8 cellular contexts compared by ENCODE assay signal in the genomic region with DNA sequence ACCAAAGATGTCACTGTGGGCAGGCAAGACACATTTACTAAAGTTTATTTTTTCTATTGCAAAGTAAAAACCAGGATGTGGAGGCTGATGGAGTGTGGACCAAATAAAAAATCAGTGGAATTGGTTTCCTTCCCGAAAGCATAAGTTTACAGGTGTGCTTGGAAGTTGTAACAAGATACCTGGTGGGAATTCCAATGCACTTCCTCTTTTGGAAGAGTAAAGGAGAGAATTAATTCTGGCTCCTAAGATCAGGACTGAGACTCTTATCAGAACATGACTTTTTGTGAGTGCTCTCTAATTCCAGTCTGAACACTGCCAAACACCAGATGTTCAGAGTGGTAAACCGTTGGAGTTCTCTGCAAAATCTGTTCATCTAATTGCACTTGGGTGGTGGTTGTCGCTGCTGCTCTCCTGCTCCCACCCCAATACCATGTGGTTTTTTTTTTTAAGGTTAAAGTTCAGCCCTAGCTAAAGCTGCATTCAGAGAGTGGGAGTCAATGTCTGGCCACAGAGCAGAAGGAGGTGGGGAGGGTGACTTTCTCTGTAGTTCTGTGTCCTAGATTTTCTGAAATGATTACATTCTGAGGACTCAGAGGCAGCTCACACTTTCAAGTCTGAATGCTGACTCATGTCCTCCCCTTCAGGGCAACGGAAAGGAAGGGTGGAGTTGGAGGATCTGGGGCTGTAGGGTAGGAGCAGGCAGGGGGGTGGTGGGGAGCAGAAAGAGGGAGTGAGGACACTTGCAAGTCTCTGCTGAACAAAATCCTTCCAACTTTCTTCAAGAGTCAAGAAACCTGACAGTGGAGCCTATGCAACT.
DNase-seq lines count a peak whose midpoint lies in the region; ATAC-seq, FAIRE-seq and TF ChIP-seq lines count a peak whose summit lies in the region.

No MANE protein-coding gene starts in this region.

- no peaks in the 10 kb centered on the region for H3K9me1 ChIP-seq in K562 (ENCODE audit: control insufficient read depth, insufficient read depth, low read length)

- no peaks in the 10 kb centered on the region for H3K36me3 ChIP-seq in K562 (ENCODE audit: control insufficient read depth, insufficient read depth, low read length)

- no peak overlapping the region for H3K4me3 ChIP-seq in K562

- DNase-seq in activated T-cell treated with anti-CD3 and anti-CD28 coated beads for 24 hours (ENCODE audit: low read depth) (peak; percentile 43), RPMI8226 (peak; percentile 79), K562 (ENCODE audit: extremely low read depth in 1 of 4, low spot score in 3 of 4) (peak; percentile 82 to 96 (median 86)), COR-L47 (lab: John Stamatoyannopoulos, UW) (no peak), NCI-H2107 (lab: John Stamatoyannopoulos, UW) (no peak)
- no peak for DNase-seq in activated T-cell treated with anti-CD3 and anti-CD28 coated beads, Interleukin-2, amount 50 U/mL, for 1 hour
- DNase-seq in natural killer cell treated with Interleukin-12 subunit alpha and Interleukin-12 subunit beta and Interleukin-15 and Interleukin-18, amount 100 ng/mL, for 72 hours (ENCODE audit: low spot score) = no peak

- no peak for TF ChIP-seq CTCF in K562 (IDR thresholded peaks at IDR 0.05 in 2 of 3, conservative IDR thresholded peaks at IDR 0.05 in 1 of 3; ENCODE audit: insufficient read depth in 2 of 3, low read depth in 1 of 3, low read length in 3 of 3)

- TF ChIP-seq POLR2A in K562 (conservative IDR thresholded peaks at IDR 0.05) = peak; percentile 67

- no peaks in the 10 kb centered on the region for H3K27me3 ChIP-seq in K562 (ENCODE audit: control insufficient read depth in 2 of 2, insufficient read depth in 2 of 2, low read length in 2 of 2)

- peak overlapping the region; percentile 61 to 66 for H3K27ac Mint-ChIP-seq in natural killer cell treated with Interleukin-12 subunit alpha and Interleukin-12 subunit beta and Interleukin-15 and Interleukin-18, amount 100 ng/mL, for 72 hours

- peak; percentile 96 for FAIRE-seq in K562 (lab: Jason Lieb, UNC)

- peak overlapping the region; percentile 73 for H3K4me3 Mint-ChIP-seq in natural killer cell treated with Interleukin-12 subunit alpha and Interleukin-12 subunit beta and Interleukin-15 and Interleukin-18, amount 100 ng/mL, for 72 hours

- peak overlapping the region; percentile 86 for H3K27ac ChIP-seq in K562 (ENCODE audit: extremely low read depth, low read depth, low read length)

- 3% methylated on average over 4 of the region's 4 CpGs for WGBS in K562 (ENCODE audit: insufficient coverage, low coverage, missing lambda C conversion rate)

- intact Hi-C loops in K562 (cut with micrococcal nuclease) = loop anchor here (10.0 kb wide), 1 partner anchor 504 kb away; no protein-coding TSS in a partner anchor

- peaks cover 33 to 42% of the 10 kb centered on the region in 2 donors for H3K4me1 Mint-ChIP-seq in natural killer cell treated with Interleukin-12 subunit alpha and Interleukin-12 subunit beta and Interleukin-15 and Interleukin-18, amount 100 ng/mL, for 72 hours (ENCODE audit: low read depth in 2 of 2)

- no peaks in the 10 kb centered on the region for H3K36me3 Mint-ChIP-seq in natural killer cell treated with Interleukin-12 subunit alpha and Interleukin-12 subunit beta and Interleukin-15 and Interleukin-18, amount 100 ng/mL, for 72 hours

- peak overlapping the region; percentile 48 for H2AFZ ChIP-seq in K562 (ENCODE audit: low read depth, low read length)

- H3K27me3 Mint-ChIP-seq in natural killer cell treated with Interleukin-12 subunit alpha and Interleukin-12 subunit beta and Interleukin-15 and Interleukin-18, amount 100 ng/mL, for 72 hours = no peaks in the 10 kb centered on the region

- no peaks in the 10 kb centered on the region for H4K20me1 ChIP-seq in K562 (replicated peaks; ENCODE audit: control insufficient read depth, insufficient read depth, low read length)

- CTCF ChIA-PET in K562 (lab: Yijun Ruan, JAX; ENCODE audit: low intra/inter-chr PET ratio) = no interaction called here

- POLR2A ChIA-PET in K562 (lab: Yijun Ruan, JAX) = interaction anchor here (0.8 to 1.0 kb wide), 2 partner anchors 31 to 180 kb away, joined by 3 read pairs; no protein-coding TSS in a partner anchor

- no peak; a peak in 1 of 4 replicates for TF ChIP-seq RAD21 in K562 (CRISPR knock-in tag; conservative IDR thresholded peaks at IDR 0.05 in 1 of 2, IDR thresholded peaks at IDR 0.05 in 1 of 2)

- H3K9me3 Mint-ChIP-seq in natural killer cell treated with Interleukin-12 subunit alpha and Interleukin-12 subunit beta and Interleukin-15 and Interleukin-18, amount 100 ng/mL, for 72 hours = no peaks in the 10 kb centered on the region

- in situ Hi-C loops in K562 (cut with MboI) = no loop called here

- peak overlapping the region in 1 of 2 experiments; percentile 56; a peak in 2 of 4 replicates for H3K9ac ChIP-seq in K562 (ENCODE audit: insufficient read depth in 1 of 2, low read depth in 2 of 2, low read length in 2 of 2)

- no peaks in the 10 kb centered on the region for H3K79me2 ChIP-seq in K562 (ENCODE audit: control insufficient read depth, insufficient read depth, low read length)

- peak; percentile 88 for TF ChIP-seq EP300 in K562 (IDR thresholded peaks at IDR 0.05; ENCODE audit: low read length)

- ATAC-seq in HG03135 (IDR thresholded peaks at IDR 0.05; ENCODE audit: unreplicated experiment) (peak; percentile 62), K562 (peak; percentile 95)
- peak; percentile 83 to 92 for ATAC-seq in natural killer cell treated with Interleukin-12 subunit alpha and Interleukin-12 subunit beta and Interleukin-15 and Interleukin-18, amount 100 ng/mL, for 72 hours

- peak overlapping the region; percentile 36 for H3K4me2 ChIP-seq in K562 (ENCODE audit: insufficient read depth, low read length)

- no peaks in the 10 kb centered on the region for H3K9me3 ChIP-seq in K562 (replicated peaks; ENCODE audit: control insufficient read depth, insufficient read depth, low read depth, low read length)

- H3K4me1 ChIP-seq in K562 (replicated peaks in 1 of 2; ENCODE audit: control insufficient read depth in 2 of 2, insufficient read depth in 2 of 2, low read length in 2 of 2) = peaks cover 23 to 70% of the 10 kb centered on the region in 2 experiments

- no TSS peak for BruUV-seq in K562 (replicated peaks; lab: Mats Ljungman, UMichigan)

TF ChIP-seq in K562, 482 proteins besides CTCF, POLR2A, EP300 and RAD21 (continues in another document):
- TF ChIP-seq, protein P1, sequence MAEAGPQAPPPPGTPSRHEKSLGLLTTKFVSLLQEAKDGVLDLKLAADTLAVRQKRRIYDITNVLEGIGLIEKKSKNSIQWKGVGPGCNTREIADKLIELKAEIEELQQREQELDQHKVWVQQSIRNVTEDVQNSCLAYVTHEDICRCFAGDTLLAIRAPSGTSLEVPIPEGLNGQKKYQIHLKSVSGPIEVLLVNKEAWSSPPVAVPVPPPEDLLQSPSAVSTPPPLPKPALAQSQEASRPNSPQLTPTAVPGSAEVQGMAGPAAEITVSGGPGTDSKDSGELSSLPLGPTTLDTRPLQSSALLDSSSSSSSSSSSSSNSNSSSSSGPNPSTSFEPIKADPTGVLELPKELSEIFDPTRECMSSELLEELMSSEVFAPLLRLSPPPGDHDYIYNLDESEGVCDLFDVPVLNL (CRISPR knock-in tag; IDR thresholded peaks at IDR 0.05; ENCODE audit: low read depth) = no peak
- TF ChIP-seq ZNF217 (CRISPR knock-in tag; IDR thresholded peaks at IDR 0.05) = no peak
- no peak for TF ChIP-seq MCM3 (IDR thresholded peaks at IDR 0.05)
- TF ChIP-seq ZNF23 (CRISPR knock-in tag; IDR thresholded peaks at IDR 0.05) = no peak
- no peak for TF ChIP-seq SAFB2 (IDR thresholded peaks at IDR 0.05; ENCODE audit: borderline replicate concordance, low read depth, low read length, severe bottlenecking)
- TF ChIP-seq GATAD2A (IDR thresholded peaks at IDR 0.05) = no peak; the same call in 1 of the 2 replicates
- no peak for TF ChIP-seq RB1 (IDR thresholded peaks at IDR 0.05; ENCODE audit: low read depth)
- no peak for TF ChIP-seq XRCC5 (IDR thresholded peaks at IDR 0.05; ENCODE audit: low read depth, low read length)
- TF ChIP-seq, protein P2, sequence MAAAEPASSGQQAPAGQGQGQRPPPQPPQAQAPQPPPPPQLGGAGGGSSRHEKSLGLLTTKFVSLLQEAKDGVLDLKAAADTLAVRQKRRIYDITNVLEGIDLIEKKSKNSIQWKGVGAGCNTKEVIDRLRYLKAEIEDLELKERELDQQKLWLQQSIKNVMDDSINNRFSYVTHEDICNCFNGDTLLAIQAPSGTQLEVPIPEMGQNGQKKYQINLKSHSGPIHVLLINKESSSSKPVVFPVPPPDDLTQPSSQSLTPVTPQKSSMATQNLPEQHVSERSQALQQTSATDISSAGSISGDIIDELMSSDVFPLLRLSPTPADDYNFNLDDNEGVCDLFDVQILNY (CRISPR knock-in tag; IDR thresholded peaks at IDR 0.05) = no peak
- peak in 1 of 2 experiments; percentile 76; a peak in 2 of 4 replicates for TF ChIP-seq TEAD1 (CRISPR knock-in tag; IDR thresholded peaks at IDR 0.05)
- TF ChIP-seq LEF1 (IDR thresholded peaks at IDR 0.05) = peak; percentile 93
- TF ChIP-seq, protein P3, sequence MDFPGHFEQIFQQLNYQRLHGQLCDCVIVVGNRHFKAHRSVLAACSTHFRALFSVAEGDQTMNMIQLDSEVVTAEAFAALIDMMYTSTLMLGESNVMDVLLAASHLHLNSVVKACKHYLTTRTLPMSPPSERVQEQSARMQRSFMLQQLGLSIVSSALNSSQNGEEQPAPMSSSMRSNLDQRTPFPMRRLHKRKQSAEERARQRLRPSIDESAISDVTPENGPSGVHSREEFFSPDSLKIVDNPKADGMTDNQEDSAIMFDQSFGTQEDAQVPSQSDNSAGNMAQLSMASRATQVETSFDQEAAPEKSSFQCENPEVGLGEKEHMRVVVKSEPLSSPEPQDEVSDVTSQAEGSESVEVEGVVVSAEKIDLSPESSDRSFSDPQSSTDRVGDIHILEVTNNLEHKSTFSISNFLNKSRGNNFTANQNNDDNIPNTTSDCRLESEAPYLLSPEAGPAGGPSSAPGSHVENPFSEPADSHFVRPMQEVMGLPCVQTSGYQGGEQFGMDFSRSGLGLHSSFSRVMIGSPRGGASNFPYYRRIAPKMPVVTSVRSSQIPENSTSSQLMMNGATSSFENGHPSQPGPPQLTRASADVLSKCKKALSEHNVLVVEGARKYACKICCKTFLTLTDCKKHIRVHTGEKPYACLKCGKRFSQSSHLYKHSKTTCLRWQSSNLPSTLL (IDR thresholded peaks at IDR 0.05) = no peak
- no peak for TF ChIP-seq TBP (optimal IDR thresholded peaks at IDR 0.05; ENCODE audit: low read depth, low read length)
- TF ChIP-seq TEAD2 (tag; IDR thresholded peaks at IDR 0.05) = peak; percentile 69; the same call in 1 of the 2 replicates
- TF ChIP-seq RFX1 (IDR thresholded peaks at IDR 0.05) = no peak
- TF ChIP-seq ATF1 (CRISPR knock-in tag; IDR thresholded peaks at IDR 0.05) = no peak
- peak; percentile 32; the same call in 1 of the 2 replicates for TF ChIP-seq ATF1 (tag; IDR thresholded peaks at IDR 0.05)
- no peak for TF ChIP-seq ZNF76 (CRISPR knock-in tag; IDR thresholded peaks at IDR 0.05; ENCODE audit: borderline replicate concordance)
- TF ChIP-seq CBX8 (IDR thresholded peaks at IDR 0.05; ENCODE audit: borderline replicate concordance, extremely low read depth, low read depth, low read length, poor library complexity, severe bottlenecking) = no peak

Comparison
In these comparisons a context has a peak if more than half of its experiments do, and no peak if none do; other contexts are left out.
1. DNase-seq: peak in activated T-cell treated with anti-CD3 and anti-CD28 coated beads for 24 hours (single experiment), RPMI8226 (single experiment) and K562 (4 of 4); none in activated T-cell treated with anti-CD3 and anti-CD28 coated beads, Interleukin-2, amount 50 U/mL, for 1 hour (single experiment), natural killer cell treated with Interleukin-12 subunit alpha and Interleukin-12 subunit beta and Interleukin-15 and Interleukin-18, amount 100 ng/mL, for 72 hours (single experiment), COR-L47 (single experiment) and NCI-H2107 (single experiment).
2. Peak in every context shown above with its lines, with median percentiles within 50 percentile points of each other: ATAC-seq.